Comparison of ENCODE assay signal across 1 cellular context in the genomic region with DNA sequence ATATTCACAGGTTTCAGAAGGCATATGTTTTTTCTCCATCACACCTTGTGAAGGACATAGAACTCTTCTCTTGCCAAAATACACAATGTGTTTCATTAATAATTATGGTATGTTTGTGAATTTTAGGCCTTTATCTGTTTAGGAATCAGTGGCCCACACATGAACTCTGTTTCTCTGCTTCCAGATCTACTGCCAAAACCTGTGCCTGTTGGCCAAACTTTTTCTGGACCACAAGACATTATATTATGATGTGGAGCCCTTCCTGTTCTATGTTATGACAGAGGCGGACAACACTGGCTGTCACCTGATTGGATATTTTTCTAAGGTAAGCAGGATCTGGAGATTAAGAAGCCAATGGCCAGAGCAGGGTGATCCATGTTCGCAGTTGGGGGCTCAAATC.
TF ChIP-seq lines count a peak whose summit lies in the region.

No MANE protein-coding gene starts in this region.

TF ChIP-seq in GM12891, 5 proteins besides CTCF, POLR2A, EP300 and RAD21:
- TF ChIP-seq SPI1 (IDR thresholded peaks at IDR 0.05; ENCODE audit: low read depth, low read length) (no peak), POLR2AphosphoS5 (IDR thresholded peaks at IDR 0.05; ENCODE audit: low read depth, low read length) (no peak), POU2F2 (IDR thresholded peaks at IDR 0.05; ENCODE audit: low read depth, low read length) (no peak), TAF1 (IDR thresholded peaks at IDR 0.05; ENCODE audit: low read depth, low read length) (no peak), PAX5 (IDR thresholded peaks at IDR 0.05; ENCODE audit: insufficient read depth, low read length, severe bottlenecking) (no peak)
TF ChIP-seq in GM12891: peak in this region for 0.
